In genomic region chr18:596288-596881, GRCh38 we compare ENCODE assay signal across 8 cellular contexts. TPM values are rescaled to one million over a fixed set of nuclear protein-coding genes. Genes with fewer than 3 reads are reported as not detected.
DNase-seq lines count a peak whose midpoint lies in the region; ATAC-seq and TF ChIP-seq lines count a peak whose summit lies in the region.
"Had no signal": no experiment of that assay in that cellular context is flagged by ENCODE, and none has a peak within 500 bp of the region (broad histone marks: within the 10 kb centered on the region; RNA-seq: fewer than 3 reads in every experiment).

No MANE protein-coding gene starts in this region.

- no peaks in the 10 kb centered on the region for H3K36me3 Mint-ChIP-seq in WTC11

- no peaks in the 10 kb centered on the region for H3K9me3 Mint-ChIP-seq in WTC11

- CTCF ChIA-PET in WTC11 (lab: Charles Lee), result interaction anchor here (0.6 to 1.6 kb wide), 8 partner anchors 16 to 303 kb away, joined by 3 to 11 read pairs (median 3); no protein-coding TSS in a partner anchor

- POLR2A ChIA-PET in WTC11 (lab: Charles Lee), result no interaction called here

- ATAC-seq in GM19467 (IDR thresholded peaks at IDR 0.05; ENCODE audit: unreplicated experiment) (peak; percentile 41), WTC11 (peak; percentile 78), GM19324 (IDR thresholded peaks at IDR 0.05; ENCODE audit: low FRiP score, unreplicated experiment) (no peak), HG03439 (IDR thresholded peaks at IDR 0.05; ENCODE audit: unreplicated experiment) (no peak)

- DNase-seq in ELR (ENCODE audit: low read depth) (peak; percentile 34), HuH-7 (ENCODE audit: low spot score) (peak; percentile 60), WTC11 (ENCODE audit: low spot score) (peak; percentile 77), islet precursor cell (peak; percentile 80)

- H3K27ac Mint-ChIP-seq in WTC11, result peak overlapping the region; percentile 70

- H3K4me3 Mint-ChIP-seq in WTC11, result peak overlapping the region; percentile 63

- H3K27me3 Mint-ChIP-seq in WTC11 (ENCODE audit: low read depth), result peaks cover 24% of the 10 kb centered on the region

- TF ChIP-seq CTCF in WTC11 (IDR thresholded peaks at IDR 0.05), result no peak; the same call in 1 of the 2 replicates

- peaks cover 9% of the 10 kb centered on the region for H3K4me1 Mint-ChIP-seq in WTC11

TF ChIP-seq in WTC11, 78 proteins besides CTCF, POLR2A, EP300 and RAD21:
- no peak for TF ChIP-seq E2F5 (CRISPR knock-in tag; IDR thresholded peaks at IDR 0.05)
- no peak for TF ChIP-seq IRF2 (CRISPR knock-in tag; IDR thresholded peaks at IDR 0.05; ENCODE audit: borderline replicate concordance, low read depth)
- no peak for TF ChIP-seq AR (CRISPR knock-in tag; IDR thresholded peaks at IDR 0.05)
- no peak for TF ChIP-seq OVOL2 (CRISPR knock-in tag; IDR thresholded peaks at IDR 0.05; ENCODE audit: borderline replicate concordance)
- no peak for TF ChIP-seq HMGA2 (CRISPR knock-in tag; IDR thresholded peaks at IDR 0.05)
- peak; percentile 65; the same call in 1 of the 2 replicates for TF ChIP-seq SP1 (CRISPR knock-in tag; conservative IDR thresholded peaks at IDR 0.05)
TF ChIP-seq in WTC11: peak in this region for 1.

RNA-seq across cellular contexts. Expression of gene CLUL1, which starts 0.4 kb away (rescaled TPM):
- total RNA-seq in WTC11 (2021), result 0.09 to 0.32 TPM (median 0.31 TPM) in 3 replicates

RNA-seq across cellular contexts. Expression of gene CETN1, which starts 16.2 kb away (rescaled TPM):
- not detected in 3 replicates for total RNA-seq in WTC11 (2021)
- total RNA-seq: thoracic aorta had no signal

Comparison
In these comparisons a context has a peak if more than half of its experiments do, and no peak if none do; other contexts are left out.
1. ATAC-seq: peak in GM19467 (single experiment) and WTC11 (single experiment); none in GM19324 (single experiment) and HG03439 (single experiment).
2. Peak in every context shown above with its lines, with median percentiles within 50 percentile points of each other: DNase-seq.